Comparison of ENCODE assay signal across 28 cellular contexts in the genomic region with DNA sequence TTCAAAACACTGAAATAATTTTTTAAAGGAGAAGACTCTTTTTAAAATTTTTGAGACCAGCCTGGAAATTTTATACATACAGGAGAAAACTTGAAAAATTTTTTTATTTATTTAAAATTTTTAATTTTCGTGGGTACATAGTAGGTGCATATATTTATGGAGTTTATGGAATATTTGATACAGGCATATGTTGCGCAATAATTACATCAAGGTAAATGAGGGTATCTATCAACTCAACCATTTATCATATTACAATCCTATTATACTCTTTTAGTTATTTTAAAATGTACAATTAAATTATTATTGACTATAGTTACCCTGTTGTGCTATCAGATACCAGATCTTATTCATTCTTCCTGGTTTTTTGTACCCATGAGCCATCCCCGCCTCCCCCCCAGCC.
"Had no signal": no experiment of that assay in that cellular context is flagged by ENCODE, and none has a peak within 500 bp of the region (broad histone marks: within the 10 kb centered on the region; RNA-seq: fewer than 3 reads in every experiment).

No MANE protein-coding gene starts in this region.

- DNase-seq: activated B cell treated with CpG ODN at 0.5 μM for 24 hours; activated CD4-positive, alpha-beta T cell treated with anti-CD3 and anti-CD28 coated beads for 48 hours; activated CD4-positive, alpha-beta T cell treated with anti-CD3 and anti-CD28 coated beads, Interleukin-2, amount 50 U/mL, for 1 hour; activated CD4-positive, alpha-beta T cell treated with anti-CD3 and anti-CD28 coated beads, Interleukin-2, amount 50 U/mL, for 48 hours; activated CD8-positive, alpha-beta memory T cell treated with anti-CD3 and anti-CD28 coated beads for 24 hours; activated CD8-positive, alpha-beta T cell treated with anti-CD3 and anti-CD28 coated beads for 36 hours; activated effector memory CD4-positive, alpha-beta T cell treated with Interleukin-2 at 50 U/mL for 16 hours; activated gamma-delta T cell treated with Interleukin-2 at 50 U/mL for 16 hours; activated naive CD4-positive, alpha-beta T cell treated with anti-CD3 and anti-CD28 coated beads, Interleukin-2, amount 50 U/mL, for 16 hours; activated naive CD4-positive, alpha-beta T cell treated with Interleukin-2 at 50 U/mL for 16 hours; activated T-cell treated with anti-CD3 and anti-CD28 coated beads, Interleukin-2, amount 50 U/mL, for 4 hours; amniotic stem cell; anterior cingulate cortex; brain microvascular endothelial cell; dorsolateral prefrontal cortex; effector memory CD4-positive, alpha-beta T cell; endodermal cell; foreskin fibroblast; head of caudate nucleus; T1000; WERI-Rb-1 had no signal

- H3K4me3 ChIP-seq: coronary artery, dorsolateral prefrontal cortex had no signal

- H3K27me3 ChIP-seq: brain microvascular endothelial cell, dorsolateral prefrontal cortex had no signal

- H3K36me3 ChIP-seq: brain microvascular endothelial cell, WERI-Rb-1 had no signal

- ATAC-seq: activated CD4-positive, CD25-positive, alpha-beta regulatory T cell treated with anti-CD3 and anti-CD28 coated beads, Interleukin-2, amount 50 U/mL, for 24 hours; activated CD8-positive, alpha-beta T cell treated with anti-CD3 and anti-CD28 coated beads for 36 hours; activated T-cell treated with anti-CD3 and anti-CD28 coated beads, Interleukin-2, amount 50 U/mL, for 4 hours; activated T-helper 17 cell treated with anti-CD3 and anti-CD28 coated beads, Interleukin-2, amount 50 U/mL, for 72 hours; esophagus mucosa had no signal

- H3K27ac ChIP-seq: brain microvascular endothelial cell, coronary artery, dorsolateral prefrontal cortex, WERI-Rb-1 had no signal

- FAIRE-seq: astrocyte, bronchial epithelial cell, frontal cortex had no signal
